2 cellular contexts compared by ENCODE assay signal in the genomic region with DNA sequence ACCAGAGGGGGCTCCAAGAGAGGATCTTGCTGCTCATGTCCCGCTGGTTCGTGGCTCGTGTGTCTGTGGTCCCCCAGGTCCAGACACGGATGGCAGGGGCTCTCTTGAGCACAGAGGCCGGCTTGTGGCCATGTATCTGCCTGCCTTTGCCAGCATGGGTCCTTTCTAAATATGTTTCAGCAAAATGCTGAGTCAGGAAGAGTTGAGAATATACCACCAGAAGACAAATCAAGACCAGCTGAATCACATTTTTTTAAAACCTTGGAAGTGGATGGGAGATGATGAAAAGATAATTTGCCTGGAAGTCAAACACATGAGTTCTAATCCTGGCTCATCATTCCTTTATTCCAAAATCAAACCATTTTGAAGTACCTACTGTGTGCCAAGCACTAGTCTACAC.
TF ChIP-seq lines count a peak whose summit lies in the region.

No MANE protein-coding gene starts in this region.

TF ChIP-seq in A549, 52 proteins besides CTCF, POLR2A, EP300 and RAD21 (continued from another document):
- TF ChIP-seq HOXB5 (CRISPR knock-in tag; IDR thresholded peaks at IDR 0.05) (no peak), MAFK (IDR thresholded peaks at IDR 0.05; ENCODE audit: partially characterized antibody) (peak; percentile 95)

TF ChIP-seq in WTC11, 78 proteins besides CTCF, POLR2A, EP300 and RAD21 (continued from another document):
- no peak for TF ChIP-seq ZNF532 (CRISPR knock-in tag; IDR thresholded peaks at IDR 0.05; ENCODE audit: borderline replicate concordance)
